Comparison of ENCODE assay signal across 8 cellular contexts in the genomic region with DNA sequence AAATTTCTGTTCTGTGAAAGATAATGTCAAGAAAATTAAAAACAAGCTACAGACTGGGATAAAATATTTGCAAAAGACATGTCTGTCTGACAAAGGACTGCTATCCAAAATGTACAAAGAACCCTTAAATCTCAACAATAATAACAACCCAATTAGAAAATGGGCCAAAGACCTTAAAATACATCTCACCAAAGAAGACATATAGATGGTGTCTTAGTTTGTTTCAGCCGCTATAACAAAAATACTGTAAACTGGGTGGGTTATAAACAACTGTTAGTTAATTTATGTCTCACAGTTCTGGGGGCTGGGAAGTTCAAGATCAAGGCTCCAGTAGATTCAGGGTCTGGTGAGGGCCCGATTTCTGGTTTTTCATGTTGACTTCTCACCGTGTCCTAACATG.
"Had no signal": no experiment of that assay in that cellular context is flagged by ENCODE, and none has a peak within 500 bp of the region (broad histone marks: within the 10 kb centered on the region; RNA-seq: fewer than 3 reads in every experiment).

No MANE protein-coding gene starts in this region.

- FAIRE-seq: G401.6, GM12878, GM12891, GM12892, GM18507, GM19239 had no signal

- DNase-seq: GDM1, GF-D8 had no signal

- ATAC-seq: GM12878 had no signal

- H3K4me3 ChIP-seq: GM12878 had no signal
